Comparison of ENCODE assay signal across 13 cellular contexts in the genomic region with DNA sequence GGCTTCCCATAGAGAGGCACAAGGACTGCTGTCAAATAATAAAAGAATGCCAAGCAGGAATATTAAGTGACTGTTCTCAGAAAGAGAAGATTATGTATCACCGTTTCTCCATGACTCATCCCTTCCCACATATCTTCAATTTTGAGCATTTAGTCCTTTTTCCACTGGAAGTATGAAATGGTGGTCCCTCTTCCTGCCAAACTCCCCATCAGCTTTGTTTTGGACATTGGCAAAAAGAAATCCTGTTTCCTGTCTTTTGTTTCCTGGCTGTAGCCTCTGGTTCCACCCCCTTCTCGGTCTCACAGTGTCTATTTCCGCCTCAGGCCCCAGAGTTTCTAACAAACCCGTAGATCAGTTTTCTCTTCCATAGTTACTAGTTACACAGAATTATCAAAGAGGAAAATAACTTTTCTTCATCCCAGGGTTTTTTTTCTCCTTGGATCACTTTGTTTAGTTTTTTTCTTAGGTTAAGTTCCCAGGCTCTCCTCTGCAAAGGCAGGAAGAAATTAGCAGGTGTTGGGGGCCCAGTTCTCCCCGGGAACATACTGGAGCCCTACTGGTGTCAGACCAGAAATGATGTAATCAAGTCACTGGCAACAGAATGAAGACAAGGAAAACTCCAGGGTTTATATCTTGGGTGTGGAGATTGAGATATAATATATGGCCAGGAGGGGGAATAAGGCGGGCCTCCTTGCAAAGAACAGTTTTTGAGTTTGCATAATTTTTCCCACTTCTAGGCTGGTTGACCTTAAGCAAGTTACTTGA. TPM values are rescaled to one million over a fixed set of nuclear protein-coding genes. Genes with fewer than 3 reads are reported as not detected.
DNase-seq lines count a peak whose midpoint lies in the region; ATAC-seq and TF ChIP-seq lines count a peak whose summit lies in the region.
"Had no signal": no experiment of that assay in that cellular context is flagged by ENCODE, and none has a peak within 500 bp of the region (broad histone marks: within the 10 kb centered on the region; RNA-seq: fewer than 3 reads in every experiment).

No MANE protein-coding gene starts in this region.

- H3K4me3 ChIP-seq in SK-N-SH (ENCODE audit: low read depth in 2 of 2, low read length in 1 of 2) (no peak overlapping the region), fibroblast of the aortic adventitia (ENCODE audit: low read depth, low read length) (no peak overlapping the region), neuron (ENCODE audit: low read length) (peak overlapping the region; percentile 22)
- H3K4me3 ChIP-seq in naive thymus-derived CD4-positive, alpha-beta T cell (ENCODE audit: low read length): no peak overlapping the region
- H3K4me3 ChIP-seq: cardiac muscle cell had no signal

- intact Hi-C loops in naive thymus-derived CD4-positive, alpha-beta T cell (cut with micrococcal nuclease): no loop called here

- H2AFZ ChIP-seq in SK-N-SH (ENCODE audit: low read depth) (peak overlapping the region; percentile 53), neuron (ENCODE audit: low read depth, low read length) (peak overlapping the region; percentile 69)

- H3F3A ChIP-seq in SK-N-SH (replicated peaks; ENCODE audit: insufficient read depth): peaks cover 10% of the 10 kb centered on the region

- peak overlapping the region; percentile 58; the same call in 1 of the 2 replicates for H3K4me2 ChIP-seq in SK-N-SH

- no peak overlapping the region for H3K4me3 Mint-ChIP-seq in naive thymus-derived CD4-positive, alpha-beta T cell
- H3K4me3 Mint-ChIP-seq: activated CD4-positive, alpha-beta memory T cell treated with anti-CD3 and anti-CD28 coated beads, Interleukin-2, amount 10 ng/mL, durations not matched to agents 7 days and 5 days; CD4-positive, CD25-positive, alpha-beta regulatory T cell; stimulated activated naive CD8-positive, alpha-beta T cell treated with anti-CD3 and anti-CD28 coated beads, Interleukin-15, Interleukin-2, amounts not matched to agents 100 ng/mL and 50 ng/mL, for 24 hours had no signal

- H3K4me1 Mint-ChIP-seq in naive thymus-derived CD4-positive, alpha-beta T cell: peaks cover 0 to 4% (median 0%) of the 10 kb centered on the region in 7 donors
- H3K4me1 Mint-ChIP-seq: CD4-positive, CD25-positive, alpha-beta regulatory T cell had no signal

- TF ChIP-seq RAD21 in SK-N-SH (IDR thresholded peaks at IDR 0.05; ENCODE audit: low read length): no peak

- H3K27ac Mint-ChIP-seq in naive thymus-derived CD4-positive, alpha-beta T cell: no peak overlapping the region
- H3K27ac Mint-ChIP-seq: activated CD4-positive, alpha-beta memory T cell treated with anti-CD3 and anti-CD28 coated beads, Interleukin-2, amount 10 ng/mL, durations not matched to agents 7 days and 5 days had no signal

- peak overlapping the region; percentile 68 to 79 for H3K27ac ChIP-seq in SK-N-SH (ENCODE audit: low read depth in 2 of 2, low read length in 1 of 2)
- H3K27ac ChIP-seq in naive thymus-derived CD4-positive, alpha-beta T cell (ENCODE audit: low read depth, low read length): no peak overlapping the region

- no peaks in the 10 kb centered on the region for H3K9me3 Mint-ChIP-seq in naive thymus-derived CD4-positive, alpha-beta T cell
- H3K9me3 Mint-ChIP-seq: activated CD4-positive, alpha-beta memory T cell treated with anti-CD3 and anti-CD28 coated beads, Interleukin-2, amount 10 ng/mL, durations not matched to agents 7 days and 5 days; CD4-positive, CD25-positive, alpha-beta regulatory T cell; stimulated activated naive CD8-positive, alpha-beta T cell treated with anti-CD3 and anti-CD28 coated beads, Interleukin-15, Interleukin-2, amounts not matched to agents 100 ng/mL and 50 ng/mL, for 24 hours had no signal

- no peaks in the 10 kb centered on the region for H4K20me1 ChIP-seq in SK-N-SH (ENCODE audit: insufficient read depth)

- H3K36me3 Mint-ChIP-seq in naive thymus-derived CD4-positive, alpha-beta T cell: no peaks in the 10 kb centered on the region
- H3K36me3 Mint-ChIP-seq: CD4-positive, CD25-positive, alpha-beta regulatory T cell had no signal

- H3K9ac ChIP-seq in SK-N-SH: peak overlapping the region; percentile 6; the same call in 1 of the 2 replicates

- TF ChIP-seq CTCF in SK-N-SH (IDR thresholded peaks at IDR 0.05): no peak
- TF ChIP-seq CTCF in fibroblast of the aortic adventitia (IDR thresholded peaks at IDR 0.05; ENCODE audit: insufficient read depth, low read length): no peak

- H3K9me3 ChIP-seq in SK-N-SH (no peaks in the 10 kb centered on the region), neuron (ENCODE audit: low read length) (no peaks in the 10 kb centered on the region)
- H3K9me3 ChIP-seq in naive thymus-derived CD4-positive, alpha-beta T cell (ENCODE audit: control insufficient read depth in 2 of 3, low read length in 3 of 3): no peaks in the 10 kb centered on the region

- DNase-seq in AG20443 (ENCODE audit: low spot score): peak; percentile 22
- no peak for DNase-seq in SK-N-SH
- peak; percentile 82 for DNase-seq in fibroblast of the aortic adventitia (ENCODE audit: low read depth)
- no peak for DNase-seq in naive thymus-derived CD4-positive, alpha-beta T cell
- DNase-seq in CD1c-positive myeloid dendritic cell (ENCODE audit: extremely low spot score): no peak
- DNase-seq in NCI-H2081 (lab: John Stamatoyannopoulos, UW): no peak
- DNase-seq: activated CD4-positive, alpha-beta memory T cell treated with anti-CD3 and anti-CD28 coated beads, Interleukin-2, amount 10 ng/mL, durations not matched to agents 7 days and 5 days; CD4-positive, CD25-positive, alpha-beta regulatory T cell; NCI-H1694 had no signal

- peaks cover 0 to 28% (median 0%) of the 10 kb centered on the region in 5 donors for H3K27me3 Mint-ChIP-seq in naive thymus-derived CD4-positive, alpha-beta T cell

- POLR2A ChIA-PET in SK-N-SH (lab: Yijun Ruan, JAX): no interaction called here
- POLR2A ChIA-PET in naive thymus-derived CD4-positive, alpha-beta T cell (lab: Charles Lee): interaction anchor here (0.7 kb wide), 1 partner anchor 28 kb away, joined by 3 read pairs; no protein-coding TSS in a partner anchor

- H3K79me2 ChIP-seq in SK-N-SH (ENCODE audit: insufficient read depth): no peaks in the 10 kb centered on the region

- H3K4me1 ChIP-seq in SK-N-SH (ENCODE audit: control insufficient read depth in 1 of 2, insufficient read depth in 2 of 2, low read depth in 1 of 2, low read length in 1 of 2) (peaks cover 25 to 26% of the 10 kb centered on the region in 2 experiments), neuron (ENCODE audit: insufficient read depth, low read length) (peaks cover 12% of the 10 kb centered on the region)
- H3K4me1 ChIP-seq in naive thymus-derived CD4-positive, alpha-beta T cell (ENCODE audit: control insufficient read depth in 2 of 2, insufficient read depth in 2 of 2, low read length in 2 of 2): no peaks in the 10 kb centered on the region

- ATAC-seq in naive thymus-derived CD4-positive, alpha-beta T cell: no peak
- ATAC-seq in HG02759 (IDR thresholded peaks at IDR 0.05; ENCODE audit: unreplicated experiment): no peak

- H3K27me3 ChIP-seq in SK-N-SH (ENCODE audit: insufficient read depth) (no peaks in the 10 kb centered on the region), neuron (ENCODE audit: insufficient read depth, low read length) (no peaks in the 10 kb centered on the region)
- H3K27me3 ChIP-seq in naive thymus-derived CD4-positive, alpha-beta T cell (ENCODE audit: control insufficient read depth in 2 of 2, insufficient read depth in 2 of 2, low read length in 2 of 2): no peaks in the 10 kb centered on the region
- H3K27me3 ChIP-seq: cardiac muscle cell had no signal

- H3K9me2 ChIP-seq in SK-N-SH: no peaks in the 10 kb centered on the region

- H3K36me3 ChIP-seq in SK-N-SH (replicated peaks in 1 of 2; ENCODE audit: control insufficient read depth in 1 of 2, insufficient read depth in 2 of 2, low read length in 1 of 2) (no peaks in the 10 kb centered on the region), neuron (ENCODE audit: insufficient read depth, low read length) (no peaks in the 10 kb centered on the region)
- no peaks in the 10 kb centered on the region for H3K36me3 ChIP-seq in naive thymus-derived CD4-positive, alpha-beta T cell (ENCODE audit: control insufficient read depth in 2 of 3, insufficient read depth in 3 of 3, low read length in 3 of 3)
- H3K36me3 ChIP-seq: cardiac muscle cell had no signal

- peak in 1 of 2 experiments; percentile 10; a peak in 1 of 4 replicates for TF ChIP-seq EP300 in SK-N-SH (IDR thresholded peaks at IDR 0.05; ENCODE audit: borderline replicate concordance in 1 of 2, low read depth in 1 of 2, low read length in 1 of 2)

- CTCF ChIA-PET in SK-N-SH (lab: Yijun Ruan, JAX): interaction anchor here (1.6 to 29.7 kb wide), 5 partner anchors 11 to 145 kb away, joined by 5 to 472 read pairs (median 14); a partner anchor contains a TSS
- CTCF ChIA-PET in naive thymus-derived CD4-positive, alpha-beta T cell (lab: Charles Lee): interaction anchor here (11.8 kb wide), 1 partner anchor 136 kb away, joined by 178 read pairs; no protein-coding TSS in a partner anchor

- WGBS in SK-N-SH (ENCODE audit: low lambda C conversion rate): 68% methylated on average over 6 of the region's 6 CpGs

TF ChIP-seq in SK-N-SH, 30 proteins besides CTCF, POLR2A, EP300 and RAD21 (continues in another document):
- peak; percentile 15; the same call in 1 of the 2 replicates for TF ChIP-seq GABPA (IDR thresholded peaks at IDR 0.05; ENCODE audit: low read depth)
- TF ChIP-seq SIN3A (IDR thresholded peaks at IDR 0.05; ENCODE audit: borderline replicate concordance, low read depth, low read length): no peak
- TF ChIP-seq, protein P1, sequence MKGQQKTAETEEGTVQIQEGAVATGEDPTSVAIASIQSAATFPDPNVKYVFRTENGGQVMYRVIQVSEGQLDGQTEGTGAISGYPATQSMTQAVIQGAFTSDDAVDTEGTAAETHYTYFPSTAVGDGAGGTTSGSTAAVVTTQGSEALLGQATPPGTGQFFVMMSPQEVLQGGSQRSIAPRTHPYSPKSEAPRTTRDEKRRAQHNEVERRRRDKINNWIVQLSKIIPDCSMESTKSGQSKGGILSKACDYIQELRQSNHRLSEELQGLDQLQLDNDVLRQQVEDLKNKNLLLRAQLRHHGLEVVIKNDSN (IDR thresholded peaks at IDR 0.05; ENCODE audit: borderline replicate concordance, low read depth): no peak
- TF ChIP-seq RXRA (IDR thresholded peaks at IDR 0.05; ENCODE audit: borderline replicate concordance, low read depth): no peak

RNA-seq across cellular contexts. Expression of a gene that starts 26.3 kb away (rescaled TPM):
- 6.1 and 8.4 TPM in 2 replicates for polyA plus RNA-seq in SK-N-SH (2012; rRNA removed)
- 4.4 and 4.6 TPM in 2 replicates for polyA plus RNA-seq in SK-N-SH (2012; cell fraction: cytosol; rRNA removed)
- polyA plus RNA-seq in SK-N-SH (2012; cell fraction: nucleus; rRNA removed): 19.4 and 33.8 TPM in 2 replicates
- 9.0 and 15.2 TPM in 2 replicates for total RNA-seq in fibroblast of the aortic adventitia (ENCODE audit: low replicate concordance)
- total RNA-seq in naive thymus-derived CD4-positive, alpha-beta T cell: 100 to 1,000 TPM in 1 of 5 experiments, 10 to 100 TPM in 4; 20.1 to 123 (median 29.1) TPM
- polyA plus RNA-seq in naive thymus-derived CD4-positive, alpha-beta T cell: 10 to 100 TPM; 10.5 to 12.9 TPM

RNA-seq across cellular contexts. Expression of a gene that starts 58.0 kb away (rescaled TPM):
- 5.3 and 5.9 TPM in 2 replicates for polyA plus RNA-seq in SK-N-SH (2012; rRNA removed)
- 5.6 and 6.3 TPM in 2 replicates for polyA plus RNA-seq in SK-N-SH (2012; cell fraction: cytosol; rRNA removed)
- polyA plus RNA-seq in SK-N-SH (2012; cell fraction: nucleus; rRNA removed): 5.4 and 5.6 TPM in 2 replicates
- total RNA-seq in fibroblast of the aortic adventitia (ENCODE audit: low replicate concordance): 1.2 and 3.4 TPM in 2 replicates
- total RNA-seq in naive thymus-derived CD4-positive, alpha-beta T cell: not detected
- not detected for polyA plus RNA-seq in naive thymus-derived CD4-positive, alpha-beta T cell
- total RNA-seq: activated CD4-positive, alpha-beta memory T cell treated with anti-CD3 and anti-CD28 coated beads, Interleukin-2, amount 10 ng/mL, durations not matched to agents 7 days and 5 days; cardiac muscle cell; CD4-positive, CD25-positive, alpha-beta regulatory T cell had no signal
- polyA plus RNA-seq: cardiac muscle cell; CD4-positive, CD25-positive, alpha-beta regulatory T cell had no signal

Comparison
In these comparisons a context has a peak if more than half of its experiments do, and no peak if none do; other contexts are left out.
1. DNase-seq: peak in AG20443 (single experiment) and fibroblast of the aortic adventitia (single experiment); none in SK-N-SH (single experiment), naive thymus-derived CD4-positive, alpha-beta T cell (0 of 9), CD1c-positive myeloid dendritic cell (single experiment) and NCI-H2081 (0 of 2).